In genomic region chr1:154961207-154961496, GRCh38 we compare ENCODE assay signal across 8 cellular contexts. TPM values are rescaled to one million over a fixed set of nuclear protein-coding genes. Genes with fewer than 3 reads are reported as not detected.
DNase-seq lines count a peak whose midpoint lies in the region; ATAC-seq and TF ChIP-seq lines count a peak whose summit lies in the region.

No MANE protein-coding gene starts in this region.

- peak overlapping the region; percentile 86 for H3K4me3 ChIP-seq in GM08714 (ENCODE audit: low read length)
- peak overlapping the region; percentile 76 for H3K4me3 ChIP-seq in endocrine pancreas (ENCODE audit: control insufficient read depth, insufficient read depth, low read length)
- peak overlapping the region; percentile 82 for H3K4me3 ChIP-seq in ovary

- DNase-seq in RKO (ENCODE audit: low spot score) (peak; percentile 68), ovary (no peak), GDM1 (lab: John Stamatoyannopoulos, UW) (no peak)

- ATAC-seq in HG02870 (IDR thresholded peaks at IDR 0.05; ENCODE audit: unreplicated experiment) = no peak
- no peak for ATAC-seq in GM18517 (IDR thresholded peaks at IDR 0.05; ENCODE audit: unreplicated experiment)
- ATAC-seq in GM21515 (IDR thresholded peaks at IDR 0.05; ENCODE audit: unreplicated experiment) = no peak

- peak overlapping the region; percentile 96 to 99 for H3K27ac ChIP-seq in ovary

- H3K36me3 ChIP-seq in endocrine pancreas (ENCODE audit: control insufficient read depth, insufficient read depth, low read length) (peaks cover 5% of the 10 kb centered on the region), ovary (no peaks in the 10 kb centered on the region)

- TF ChIP-seq POLR2A in ovary (IDR thresholded peaks at IDR 0.05) = no peak

- TF ChIP-seq EP300 in ovary (IDR thresholded peaks at IDR 0.05) = no peak

- H3K9ac ChIP-seq in endocrine pancreas (ENCODE audit: control insufficient read depth, insufficient read depth, low read length) = peak overlapping the region; percentile 96

- H3K9me3 ChIP-seq in endocrine pancreas (ENCODE audit: control insufficient read depth, low read length) = no peaks in the 10 kb centered on the region
- H3K9me3 ChIP-seq in ovary = no peaks in the 10 kb centered on the region

- no peak for TF ChIP-seq CTCF in ovary (IDR thresholded peaks at IDR 0.05)

- intact Hi-C loops in ovary (cut with DNase I) = loop anchor here in 3 of 4 donors (5.0 kb wide), 2 partner anchors 36 to 41 kb away; partner anchors contain the start of gene ZBTB7B (in 1 of the 3)

- WGBS in ovary, 3 donors = 0 to 2% (median 0%) methylated on average over 9 of the region's 9 CpGs

- H3K27me3 ChIP-seq in endocrine pancreas (ENCODE audit: control insufficient read depth, insufficient read depth, low read length) (no peaks in the 10 kb centered on the region), ovary (no peaks in the 10 kb centered on the region)

- H3K4me1 ChIP-seq in endocrine pancreas (ENCODE audit: control insufficient read depth, insufficient read depth, low read length) (no peaks in the 10 kb centered on the region), ovary (ENCODE audit: insufficient read depth) (peaks cover 8% of the 10 kb centered on the region)

RNA-seq across cellular contexts. Expression of gene PYGO2, which starts 0.4 kb away (rescaled TPM):
- total RNA-seq in ovary = 10 to 100 TPM; 17.2 to 53.0 (median 42.5) TPM
- 10 to 100 TPM; 25.0 to 28.8 TPM for polyA plus RNA-seq in ovary

RNA-seq across cellular contexts. Expression of gene PBXIP1, which starts 5.3 kb away (rescaled TPM):
- 100 to 1,000 TPM in 6 of 7 donors, 10 to 100 TPM in 1; 78.7 to 170 (median 120) TPM for total RNA-seq in ovary
- polyA plus RNA-seq in ovary = 100 to 1,000 TPM; 105 to 151 TPM

RNA-seq across cellular contexts. Expression of gene SHC1, which starts 9.4 kb away (rescaled TPM):
- total RNA-seq in ovary = 100 to 1,000 TPM in 1 of 7 donors, 10 to 100 TPM in 6; 36.8 to 183 (median 80.0) TPM
- polyA plus RNA-seq in ovary = 100 to 1,000 TPM in 1 of 2 donors, 10 to 100 TPM in 1; 56.8 to 161 TPM

RNA-seq across cellular contexts. Expression of gene CKS1B, which starts 13.3 kb away (rescaled TPM):
- total RNA-seq in ovary = 10 to 100 TPM; 12.2 to 29.9 (median 24.8) TPM
- 10 to 100 TPM; 41.7 to 55.8 TPM for polyA plus RNA-seq in ovary

RNA-seq across cellular contexts. Expression of gene FLAD1, which starts 22.0 kb away (rescaled TPM):
- total RNA-seq in ovary = 10 to 100 TPM; 11.1 to 30.0 (median 19.9) TPM
- polyA plus RNA-seq in ovary = 10 to 100 TPM; 14.2 to 16.4 TPM
